In the genomic region with DNA sequence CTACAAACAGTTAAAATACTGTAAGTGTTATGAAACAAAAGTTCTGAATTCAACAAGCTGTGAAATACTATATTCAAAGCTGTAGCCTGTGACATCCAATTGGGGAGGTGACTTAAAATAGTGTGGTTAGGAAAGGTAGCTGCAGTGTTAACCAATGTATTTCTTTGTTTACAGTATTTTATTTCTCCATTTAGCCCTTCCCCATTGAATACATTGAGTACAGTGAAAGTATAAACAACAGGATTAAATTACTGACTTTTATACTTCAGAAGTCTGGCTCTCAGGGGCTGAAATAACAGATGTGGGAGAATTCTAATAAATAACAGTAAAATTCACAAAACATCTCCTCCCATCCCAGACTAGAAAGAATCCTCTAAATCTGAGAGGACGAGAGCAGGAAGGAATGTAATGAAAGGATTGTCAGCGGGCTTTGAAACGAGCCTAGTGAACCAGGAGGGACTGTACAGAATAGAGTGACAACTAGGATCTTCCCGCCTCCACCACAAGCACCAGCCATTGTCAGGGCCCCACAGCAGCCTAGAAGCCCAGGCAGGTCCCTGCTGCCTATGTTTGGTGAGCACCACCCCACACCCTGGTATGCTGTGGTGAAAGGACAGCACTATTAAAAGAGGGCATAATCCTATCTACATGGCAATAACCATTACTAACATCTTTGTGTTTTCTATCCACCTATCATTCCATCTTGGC, we compare ENCODE assay signal across 28 cellular contexts.
DNase-seq lines count a peak whose midpoint lies in the region; ATAC-seq, FAIRE-seq and TF ChIP-seq lines count a peak whose summit lies in the region.
"Had no signal": no experiment of that assay in that cellular context is flagged by ENCODE, and none has a peak within 500 bp of the region (broad histone marks: within the 10 kb centered on the region; RNA-seq: fewer than 3 reads in every experiment).

No MANE protein-coding gene starts in this region.

- no peaks in the 10 kb centered on the region for H3K36me3 ChIP-seq in right lobe of liver

- no peak for TF ChIP-seq CTCF in right lobe of liver (IDR thresholded peaks at IDR 0.05)

- intact Hi-C loops in right lobe of liver (cut with DNase I): no loop called here

- no peak overlapping the region for H3K4me3 ChIP-seq in right lobe of liver
- H3K4me3 ChIP-seq: A549 had no signal

- no peak for FAIRE-seq in frontal cortex (lab: Jason Lieb, UNC)
- FAIRE-seq: A549, GM19239 had no signal

- no peak for TF ChIP-seq POLR2A in right lobe of liver (IDR thresholded peaks at IDR 0.05)

- no peaks in the 10 kb centered on the region for H3K9me3 ChIP-seq in right lobe of liver
- H3K9me3 ChIP-seq: A549 had no signal

- H3K27me3 ChIP-seq in right lobe of liver: no peaks in the 10 kb centered on the region

- H3K27ac ChIP-seq in right lobe of liver: no peak overlapping the region

- WGBS in right lobe of liver (ENCODE audit: insufficient coverage, low coverage, low lambda C conversion rate, missing lambda C conversion rate): 44% methylated on average over 4 of the region's 4 CpGs

- ATAC-seq in SK-N-SH treated with all-trans-retinoic acid at 6 μM for 48 hours: peak; percentile 70
- ATAC-seq in GM18868 (IDR thresholded peaks at IDR 0.05; ENCODE audit: unreplicated experiment): no peak
- no peak for ATAC-seq in right lobe of liver
- ATAC-seq: A549; left colon; natural killer cell treated with Interleukin-12 subunit alpha and Interleukin-12 subunit beta and Interleukin-15 and Interleukin-18, amount 100 ng/mL, for 72 hours; T-helper 17 cell had no signal

- no peaks in the 10 kb centered on the region for H3K4me1 ChIP-seq in right lobe of liver
- H3K4me1 ChIP-seq: A549 had no signal

- DNase-seq in AG08395 (ENCODE audit: low spot score) (peak; percentile 11), HCEC 1CT (peak; percentile 19), iPS-NIHi7 (ENCODE audit: extremely low spot score) (peak; percentile 24), frontal cortex (ENCODE audit: low spot score in 2 of 2) (no peak), right lobe of liver (no peak)
- DNase-seq in activated T-cell treated with anti-CD3 and anti-CD28 coated beads, Interleukin-2, amount 50 U/mL, for 48 hours: no peak
- DNase-seq: activated CD4-positive, alpha-beta T cell treated with anti-CD3 and anti-CD28 coated beads, Interleukin-2, amount 10 ng/mL, durations not matched to agents 7 days and 5 days; activated gamma-delta T cell; CD4-positive, CD25-positive, alpha-beta regulatory T cell; cortex of kidney; DMS 273 treated with DMSO at 0.1 percent for 48 hours; foreskin melanocyte; GDM1; GOT3; Kasumi-1; left colon; NCI-H1092 treated with DMSO at 0.1 percent for 48 hours; NCI-H2081; NCI-H526; SHP77 treated with DMSO at 0.1 percent for 48 hours; stimulated activated CD4-positive, alpha-beta T cell treated with anti-CD3 and anti-CD28 coated beads, Interleukin-2, amount 100 ng/mL, for 24 hours; stimulated activated naive CD4-positive, alpha-beta T cell; T-helper 17 cell had no signal

TF ChIP-seq in SK-N-SH treated with all-trans-retinoic acid at 6 μM for 48 hours, 23 proteins besides CTCF, POLR2A, EP300 and RAD21:
- TF ChIP-seq, protein P1, sequence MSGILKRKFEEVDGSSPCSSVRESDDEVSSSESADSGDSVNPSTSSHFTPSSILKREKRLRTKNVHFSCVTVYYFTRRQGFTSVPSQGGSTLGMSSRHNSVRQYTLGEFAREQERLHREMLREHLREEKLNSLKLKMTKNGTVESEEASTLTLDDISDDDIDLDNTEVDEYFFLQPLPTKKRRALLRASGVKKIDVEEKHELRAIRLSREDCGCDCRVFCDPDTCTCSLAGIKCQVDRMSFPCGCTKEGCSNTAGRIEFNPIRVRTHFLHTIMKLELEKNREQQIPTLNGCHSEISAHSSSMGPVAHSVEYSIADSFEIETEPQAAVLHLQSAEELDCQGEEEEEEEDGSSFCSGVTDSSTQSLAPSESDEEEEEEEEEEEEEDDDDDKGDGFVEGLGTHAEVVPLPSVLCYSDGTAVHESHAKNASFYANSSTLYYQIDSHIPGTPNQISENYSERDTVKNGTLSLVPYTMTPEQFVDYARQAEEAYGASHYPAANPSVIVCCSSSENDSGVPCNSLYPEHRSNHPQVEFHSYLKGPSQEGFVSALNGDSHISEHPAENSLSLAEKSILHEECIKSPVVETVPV (CRISPR knock-in tag; IDR thresholded peaks at IDR 0.05): no peak
- TF ChIP-seq, protein P2, sequence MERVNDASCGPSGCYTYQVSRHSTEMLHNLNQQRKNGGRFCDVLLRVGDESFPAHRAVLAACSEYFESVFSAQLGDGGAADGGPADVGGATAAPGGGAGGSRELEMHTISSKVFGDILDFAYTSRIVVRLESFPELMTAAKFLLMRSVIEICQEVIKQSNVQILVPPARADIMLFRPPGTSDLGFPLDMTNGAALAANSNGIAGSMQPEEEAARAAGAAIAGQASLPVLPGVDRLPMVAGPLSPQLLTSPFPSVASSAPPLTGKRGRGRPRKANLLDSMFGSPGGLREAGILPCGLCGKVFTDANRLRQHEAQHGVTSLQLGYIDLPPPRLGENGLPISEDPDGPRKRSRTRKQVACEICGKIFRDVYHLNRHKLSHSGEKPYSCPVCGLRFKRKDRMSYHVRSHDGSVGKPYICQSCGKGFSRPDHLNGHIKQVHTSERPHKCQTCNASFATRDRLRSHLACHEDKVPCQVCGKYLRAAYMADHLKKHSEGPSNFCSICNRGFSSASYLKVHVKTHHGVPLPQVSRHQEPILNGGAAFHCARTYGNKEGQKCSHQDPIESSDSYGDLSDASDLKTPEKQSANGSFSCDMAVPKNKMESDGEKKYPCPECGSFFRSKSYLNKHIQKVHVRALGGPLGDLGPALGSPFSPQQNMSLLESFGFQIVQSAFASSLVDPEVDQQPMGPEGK (CRISPR knock-in tag; IDR thresholded peaks at IDR 0.05; ENCODE audit: borderline replicate concordance): no peak
- no peak for TF ChIP-seq ZNF565 (CRISPR knock-in tag; conservative IDR thresholded peaks at IDR 0.05; ENCODE audit: low read depth)
- TF ChIP-seq BACH2 (CRISPR knock-in tag; IDR thresholded peaks at IDR 0.05; ENCODE audit: borderline replicate concordance): no peak

Comparison
In these comparisons a context has a peak if more than half of its experiments do, and no peak if none do; other contexts are left out.
1. DNase-seq: peak in AG08395 (single experiment), HCEC 1CT (single experiment) and iPS-NIHi7 (single experiment); none in frontal cortex (0 of 2), right lobe of liver (0 of 3) and activated T-cell treated with anti-CD3 and anti-CD28 coated beads, Interleukin-2, amount 50 U/mL, for 48 hours (0 of 2).